In the genomic region with DNA sequence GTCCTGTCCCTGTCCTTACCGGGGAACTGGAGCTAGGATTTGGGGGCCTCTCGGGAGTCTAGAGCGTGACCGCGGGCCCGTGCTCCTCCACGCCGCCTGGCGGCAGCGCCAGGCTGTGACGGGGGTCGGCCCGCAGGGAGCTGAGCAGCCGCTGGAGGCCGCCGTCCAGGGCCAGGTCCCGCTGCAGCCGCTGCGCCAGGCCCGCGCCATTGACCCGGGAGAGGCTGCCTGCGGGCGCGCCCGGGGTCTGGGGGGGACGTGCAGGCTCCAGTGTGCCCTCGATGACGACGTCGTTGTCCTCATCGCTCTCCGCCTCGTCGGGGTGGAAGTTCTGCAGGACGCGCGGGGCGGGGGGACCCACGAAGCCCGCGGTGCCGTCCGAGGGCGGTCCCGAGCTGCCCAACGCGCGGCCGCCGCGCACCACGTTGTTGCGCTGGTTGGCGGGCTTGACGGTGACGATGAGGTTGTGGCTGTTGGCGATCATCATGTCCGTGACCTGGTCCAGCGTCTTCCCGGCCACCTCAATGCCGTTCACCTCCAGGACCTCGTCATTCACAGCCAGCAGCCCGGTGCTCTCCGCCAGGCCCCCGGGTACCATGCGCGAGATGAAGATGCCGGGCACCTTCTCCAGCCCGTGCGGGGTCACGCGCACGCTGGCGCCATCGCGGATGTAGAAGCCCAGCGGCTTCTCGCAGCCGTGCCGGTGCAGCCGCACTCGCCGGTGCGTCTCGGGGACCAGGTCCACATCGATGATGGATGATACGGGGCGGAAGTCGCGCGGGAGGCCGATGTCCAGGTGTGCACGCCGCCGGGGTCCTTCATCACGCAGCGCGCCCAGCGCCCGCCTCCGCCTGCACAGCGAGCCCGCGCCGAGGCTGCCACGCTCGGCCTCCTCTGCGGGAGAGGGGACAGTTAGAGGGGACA, we compare ENCODE assay signal across 8 cellular contexts. TPM values are rescaled to one million over a fixed set of nuclear protein-coding genes. Genes with fewer than 3 reads are reported as not detected.
DNase-seq lines count a peak whose midpoint lies in the region; ATAC-seq and TF ChIP-seq lines count a peak whose summit lies in the region.

No MANE protein-coding gene starts in this region.

- H3K9me3 Mint-ChIP-seq in activated CD8-positive, alpha-beta T cell treated with anti-CD3 and anti-CD28 coated beads, Interleukin-2, amount 10 ng/mL, durations not matched to agents 7 days and 5 days (ENCODE audit: insufficient read depth), result peaks cover 7% of the 10 kb centered on the region

- H3K4me1 Mint-ChIP-seq in activated CD8-positive, alpha-beta T cell treated with anti-CD3 and anti-CD28 coated beads, Interleukin-2, amount 10 ng/mL, durations not matched to agents 7 days and 5 days (ENCODE audit: low read depth), result peaks cover 3% of the 10 kb centered on the region

- CTCF ChIA-PET in activated CD8-positive, alpha-beta T cell treated with anti-CD3 and anti-CD28 coated beads, Interleukin-2, amount 10 ng/mL, durations not matched to agents 7 days and 5 days (lab: Charles Lee), result interaction anchor here (0.9 to 7.9 kb wide), 13 partner anchors 11 to 489 kb away, joined by 3 to 87 read pairs (median 7); a partner anchor contains a TSS

- peaks cover 4% of the 10 kb centered on the region for H3K27me3 Mint-ChIP-seq in activated CD8-positive, alpha-beta T cell treated with anti-CD3 and anti-CD28 coated beads, Interleukin-2, amount 10 ng/mL, durations not matched to agents 7 days and 5 days (ENCODE audit: low read depth)

- ATAC-seq in activated CD8-positive, alpha-beta T cell treated with anti-CD3 and anti-CD28 coated beads, Interleukin-2, amount 10 ng/mL, durations not matched to agents 7 days and 5 days, result peak; percentile 75
- ATAC-seq in HG02763 (IDR thresholded peaks at IDR 0.05; ENCODE audit: unreplicated experiment), result no peak

- peak overlapping the region; percentile 23 for H3K4me3 ChIP-seq in fibroblast of villous mesenchyme (ENCODE audit: low read depth, low read length)

- POLR2A ChIA-PET in activated CD8-positive, alpha-beta T cell treated with anti-CD3 and anti-CD28 coated beads, Interleukin-2, amount 10 ng/mL, durations not matched to agents 7 days and 5 days (lab: Charles Lee), result no interaction called here

- DNase-seq in activated CD8-positive, alpha-beta T cell treated with anti-CD3 and anti-CD28 coated beads, Interleukin-2, amount 10 ng/mL, durations not matched to agents 7 days and 5 days, result peak; percentile 37
- no peak for DNase-seq in fibroblast of villous mesenchyme (ENCODE audit: low read depth)
- DNase-seq in stimulated activated CD4-positive, alpha-beta T cell treated with anti-CD3 and anti-CD28 coated beads, Interleukin-12 subunit alpha, Interleukin-12 subunit beta, amount 100 ng/mL, for 48 hours (ENCODE audit: low read depth in 2 of 3, low spot score in 1 of 3), result peak in 2 of 3 donors; percentile 20 to 32
- no peak for DNase-seq in NOMO-1 (lab: John Stamatoyannopoulos, UW; ENCODE audit: unreplicated experiment in 2 of 2)
- DNase-seq in NCI-H1694 treated with DMSO at 0.1 percent for 48 hours (lab: John Stamatoyannopoulos, UW), result no peak
- no peak for DNase-seq in iPS-NIHi7 (ENCODE audit: extremely low spot score)

- peak overlapping the region; percentile 22 for H3K4me3 Mint-ChIP-seq in activated CD8-positive, alpha-beta T cell treated with anti-CD3 and anti-CD28 coated beads, Interleukin-2, amount 10 ng/mL, durations not matched to agents 7 days and 5 days

- no peak overlapping the region for H3K27ac Mint-ChIP-seq in activated CD8-positive, alpha-beta T cell treated with anti-CD3 and anti-CD28 coated beads, Interleukin-2, amount 10 ng/mL, durations not matched to agents 7 days and 5 days

- peak; percentile 81 for TF ChIP-seq CTCF in GM12874 (IDR thresholded peaks at IDR 0.05; ENCODE audit: insufficient read depth, low read depth, low read length)
- peak; percentile 65 for TF ChIP-seq CTCF in fibroblast of villous mesenchyme (IDR thresholded peaks at IDR 0.05; ENCODE audit: insufficient read depth, low read depth, low read length)

- H3K36me3 Mint-ChIP-seq in activated CD8-positive, alpha-beta T cell treated with anti-CD3 and anti-CD28 coated beads, Interleukin-2, amount 10 ng/mL, durations not matched to agents 7 days and 5 days (ENCODE audit: low read depth), result no peaks in the 10 kb centered on the region

RNA-seq across cellular contexts. Expression of a gene that starts 50.9 kb away (rescaled TPM):
- total RNA-seq in activated CD8-positive, alpha-beta T cell treated with anti-CD3 and anti-CD28 coated beads, Interleukin-2, amount 10 ng/mL, durations not matched to agents 7 days and 5 days, result 10 to 100 TPM; 23.5 to 24.5 TPM
- total RNA-seq in fibroblast of villous mesenchyme, result 23.3 and 24.5 TPM in 2 replicates

Comparison
In these comparisons a context has a peak if more than half of its experiments do, and no peak if none do; other contexts are left out.
1. DNase-seq: peak in activated CD8-positive, alpha-beta T cell treated with anti-CD3 and anti-CD28 coated beads, Interleukin-2, amount 10 ng/mL, durations not matched to agents 7 days and 5 days (single experiment) and stimulated activated CD4-positive, alpha-beta T cell treated with anti-CD3 and anti-CD28 coated beads, Interleukin-12 subunit alpha, Interleukin-12 subunit beta, amount 100 ng/mL, for 48 hours (2 of 3); none in fibroblast of villous mesenchyme (single experiment), NOMO-1 (0 of 2), NCI-H1694 treated with DMSO at 0.1 percent for 48 hours (single experiment) and iPS-NIHi7 (single experiment).